In the genomic region with DNA sequence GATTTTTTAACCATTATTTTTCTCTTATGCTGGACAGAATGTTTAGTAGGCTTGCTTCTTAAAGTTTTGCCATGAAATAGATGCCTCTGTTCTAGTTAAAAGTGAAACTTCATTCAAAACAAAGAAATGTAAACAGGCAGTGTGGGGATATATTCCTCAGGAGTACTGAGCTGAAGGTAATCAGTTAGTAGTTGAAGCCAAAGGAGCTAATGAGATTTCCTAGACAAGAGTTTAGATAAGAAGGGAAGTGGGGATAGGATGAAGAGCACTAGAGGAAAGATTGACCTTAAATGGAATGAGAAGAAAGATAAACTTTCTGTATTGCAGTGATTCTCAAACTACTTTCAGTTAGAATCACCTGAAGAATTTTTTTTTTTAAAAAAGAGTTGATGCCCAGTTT, we compare ENCODE assay signal across 16 cellular contexts. TPM values are rescaled to one million over a fixed set of nuclear protein-coding genes. Genes with fewer than 3 reads are reported as not detected.
DNase-seq lines count a peak whose midpoint lies in the region; ATAC-seq and TF ChIP-seq lines count a peak whose summit lies in the region.
"Had no signal": no experiment of that assay in that cellular context is flagged by ENCODE, and none has a peak within 500 bp of the region (broad histone marks: within the 10 kb centered on the region; RNA-seq: fewer than 3 reads in every experiment).

No MANE protein-coding gene starts in this region.

- H3K27me3 Mint-ChIP-seq in activated CD4-positive, alpha-beta T cell treated with anti-CD3 and anti-CD28 coated beads, Interleukin-2, amount 10 ng/mL, durations not matched to agents 7 days and 5 days, result no peaks in the 10 kb centered on the region
- H3K27me3 Mint-ChIP-seq in CD4-positive, alpha-beta memory T cell, result no peaks in the 10 kb centered on the region
- H3K27me3 Mint-ChIP-seq in activated T-helper 1 cell treated with anti-CD3 and anti-CD28 coated beads, Interleukin-12 subunit alpha, Interleukin-12 subunit beta, Interleukin-2, Interleukin-4 antibody, amounts not matched to agents 30 ng/mL and 10 ng/mL and 1 ng/mL, durations not matched to agents 14 hours and 24 hours and 36 hours (ENCODE audit: insufficient read depth), result no peaks in the 10 kb centered on the region
- H3K27me3 Mint-ChIP-seq in memory B cell, result no peaks in the 10 kb centered on the region

- POLR2A ChIA-PET in activated CD4-positive, alpha-beta T cell treated with anti-CD3 and anti-CD28 coated beads, Interleukin-2, amount 10 ng/mL, durations not matched to agents 7 days and 5 days (lab: Charles Lee), result no interaction called here
- POLR2A ChIA-PET in CD4-positive, alpha-beta memory T cell (lab: Charles Lee; ENCODE audit: partially characterized antibody), result interaction anchor here (1.7 kb wide), 1 partner anchor 24 kb away, joined by 6 read pairs; a partner anchor contains a TSS

- no peak for DNase-seq in activated CD4-positive, alpha-beta T cell treated with anti-CD3 and anti-CD28 coated beads, Interleukin-2, amount 10 ng/mL, durations not matched to agents 7 days and 5 days
- no peak for DNase-seq in activated CD4-positive, alpha-beta T cell treated with anti-CD3 and anti-CD28 coated beads, Interleukin-2, amount 50 U/mL, for 48 hours
- no peak for DNase-seq in CD4-positive, alpha-beta memory T cell
- DNase-seq in activated T-helper 1 cell treated with anti-CD3 and anti-CD28 coated beads, Interleukin-12 subunit alpha, Interleukin-12 subunit beta, Interleukin-2, Interleukin-4 antibody, amounts not matched to agents 30 ng/mL and 10 ng/mL and 1 ng/mL, durations not matched to agents 14 hours and 24 hours and 36 hours (ENCODE audit: low spot score), result no peak
- DNase-seq in memory B cell (ENCODE audit: low spot score in 2 of 2), result no peak
- DNase-seq in brain microvascular endothelial cell, result no peak
- DNase-seq: anterior cingulate cortex; effector memory CD4-positive, alpha-beta T cell; HFFc6; NCI-H524; sigmoid colon had no signal

- no peaks in the 10 kb centered on the region for H3K9me3 ChIP-seq in CD4-positive, alpha-beta memory T cell (ENCODE audit: control insufficient read depth in 1 of 2, low read length in 2 of 2)
- H3K9me3 ChIP-seq: sigmoid colon, thoracic aorta had no signal

- no peak for ATAC-seq in memory B cell (ENCODE audit: low read depth)
- ATAC-seq in GM18517 (IDR thresholded peaks at IDR 0.05; ENCODE audit: unreplicated experiment), result no peak
- ATAC-seq in HG03442 (IDR thresholded peaks at IDR 0.05; ENCODE audit: unreplicated experiment), result no peak

- H3K36me3 Mint-ChIP-seq in activated CD4-positive, alpha-beta T cell treated with anti-CD3 and anti-CD28 coated beads, Interleukin-2, amount 10 ng/mL, durations not matched to agents 7 days and 5 days (ENCODE audit: low read depth), result peaks cover 34% of the 10 kb centered on the region
- peaks cover 4 to 34% of the 10 kb centered on the region in 2 donors for H3K36me3 Mint-ChIP-seq in CD4-positive, alpha-beta memory T cell
- peaks cover 18% of the 10 kb centered on the region for H3K36me3 Mint-ChIP-seq in activated T-helper 1 cell treated with anti-CD3 and anti-CD28 coated beads, Interleukin-12 subunit alpha, Interleukin-12 subunit beta, Interleukin-2, Interleukin-4 antibody, amounts not matched to agents 30 ng/mL and 10 ng/mL and 1 ng/mL, durations not matched to agents 14 hours and 24 hours and 36 hours (ENCODE audit: low read depth)
- peaks cover 7% of the 10 kb centered on the region for H3K36me3 Mint-ChIP-seq in memory B cell

- H3K36me3 ChIP-seq in CD4-positive, alpha-beta memory T cell (ENCODE audit: insufficient read depth, low read length), result peaks cover 9% of the 10 kb centered on the region
- peaks cover 4% of the 10 kb centered on the region for H3K36me3 ChIP-seq in brain microvascular endothelial cell (replicated peaks)

- TF ChIP-seq CTCF in brain microvascular endothelial cell (IDR thresholded peaks at IDR 0.05; ENCODE audit: low read depth, low read length, missing control alignments), result no peak

- intact Hi-C loops in CD4-positive, alpha-beta memory T cell (cut with micrococcal nuclease), result loop anchor here (2.0 kb wide), 1 partner anchor 24 kb away; a partner anchor contains a TSS
- intact Hi-C loops in activated T-helper 1 cell treated with anti-CD3 and anti-CD28 coated beads, Interleukin-12 subunit alpha, Interleukin-12 subunit beta, Interleukin-2, Interleukin-4 antibody, amounts not matched to agents 30 ng/mL and 10 ng/mL and 1 ng/mL, durations not matched to agents 14 hours and 24 hours and 36 hours (cut with micrococcal nuclease), result no loop called here

- H3K27ac ChIP-seq in CD4-positive, alpha-beta memory T cell (ENCODE audit: low read depth, low read length), result no peak overlapping the region
- H3K27ac ChIP-seq in brain microvascular endothelial cell, result no peak overlapping the region
- H3K27ac ChIP-seq: RWPE1, sigmoid colon, thoracic aorta had no signal

- peaks cover 81% of the 10 kb centered on the region for H3K4me1 ChIP-seq in CD4-positive, alpha-beta memory T cell (ENCODE audit: insufficient read depth, low read length)

- H3K27me3 ChIP-seq in CD4-positive, alpha-beta memory T cell (ENCODE audit: insufficient read depth, low read length), result no peaks in the 10 kb centered on the region
- H3K27me3 ChIP-seq in brain microvascular endothelial cell (replicated peaks), result no peaks in the 10 kb centered on the region
- H3K27me3 ChIP-seq: sigmoid colon had no signal

- in situ Hi-C loops in brain microvascular endothelial cell (cut with HindIII; ENCODE audit: low pct_ligation_motif_present, low sequenced_read_pairs), result no loop called here

- H3K4me3 Mint-ChIP-seq in activated CD4-positive, alpha-beta T cell treated with anti-CD3 and anti-CD28 coated beads, Interleukin-2, amount 10 ng/mL, durations not matched to agents 7 days and 5 days, result no peak overlapping the region
- peak overlapping the region in 7 of 8 donors; percentile 6 to 79 (median 38) for H3K4me3 Mint-ChIP-seq in CD4-positive, alpha-beta memory T cell
- no peak overlapping the region for H3K4me3 Mint-ChIP-seq in activated T-helper 1 cell treated with anti-CD3 and anti-CD28 coated beads, Interleukin-12 subunit alpha, Interleukin-12 subunit beta, Interleukin-2, Interleukin-4 antibody, amounts not matched to agents 30 ng/mL and 10 ng/mL and 1 ng/mL, durations not matched to agents 14 hours and 24 hours and 36 hours
- no peak overlapping the region for H3K4me3 Mint-ChIP-seq in memory B cell
- H3K4me3 Mint-ChIP-seq: HFFc6, nephron had no signal

- H3K9me3 Mint-ChIP-seq in activated CD4-positive, alpha-beta T cell treated with anti-CD3 and anti-CD28 coated beads, Interleukin-2, amount 10 ng/mL, durations not matched to agents 7 days and 5 days, result no peaks in the 10 kb centered on the region
- H3K9me3 Mint-ChIP-seq in CD4-positive, alpha-beta memory T cell, result no peaks in the 10 kb centered on the region
- no peaks in the 10 kb centered on the region for H3K9me3 Mint-ChIP-seq in activated T-helper 1 cell treated with anti-CD3 and anti-CD28 coated beads, Interleukin-12 subunit alpha, Interleukin-12 subunit beta, Interleukin-2, Interleukin-4 antibody, amounts not matched to agents 30 ng/mL and 10 ng/mL and 1 ng/mL, durations not matched to agents 14 hours and 24 hours and 36 hours
- no peaks in the 10 kb centered on the region for H3K9me3 Mint-ChIP-seq in memory B cell
- H3K9me3 Mint-ChIP-seq: HFFc6, nephron had no signal

- H3K4me1 Mint-ChIP-seq in activated CD4-positive, alpha-beta T cell treated with anti-CD3 and anti-CD28 coated beads, Interleukin-2, amount 10 ng/mL, durations not matched to agents 7 days and 5 days, result peaks cover 72% of the 10 kb centered on the region
- H3K4me1 Mint-ChIP-seq in CD4-positive, alpha-beta memory T cell, result peaks cover 68 to 91% (median 80%) of the 10 kb centered on the region in 4 donors
- H3K4me1 Mint-ChIP-seq in activated T-helper 1 cell treated with anti-CD3 and anti-CD28 coated beads, Interleukin-12 subunit alpha, Interleukin-12 subunit beta, Interleukin-2, Interleukin-4 antibody, amounts not matched to agents 30 ng/mL and 10 ng/mL and 1 ng/mL, durations not matched to agents 14 hours and 24 hours and 36 hours (ENCODE audit: low read depth), result peaks cover 79% of the 10 kb centered on the region
- H3K4me1 Mint-ChIP-seq in memory B cell, result peaks cover 54% of the 10 kb centered on the region

- peak overlapping the region; percentile 62 for H3K27ac Mint-ChIP-seq in activated CD4-positive, alpha-beta T cell treated with anti-CD3 and anti-CD28 coated beads, Interleukin-2, amount 10 ng/mL, durations not matched to agents 7 days and 5 days
- peak overlapping the region in 6 of 7 donors; percentile 6 to 90 (median 69) for H3K27ac Mint-ChIP-seq in CD4-positive, alpha-beta memory T cell
- H3K27ac Mint-ChIP-seq in activated T-helper 1 cell treated with anti-CD3 and anti-CD28 coated beads, Interleukin-12 subunit alpha, Interleukin-12 subunit beta, Interleukin-2, Interleukin-4 antibody, amounts not matched to agents 30 ng/mL and 10 ng/mL and 1 ng/mL, durations not matched to agents 14 hours and 24 hours and 36 hours, result peak overlapping the region; percentile 41
- peak overlapping the region; percentile 86 for H3K27ac Mint-ChIP-seq in memory B cell
- H3K27ac Mint-ChIP-seq: HFFc6 had no signal

- CTCF ChIA-PET in activated CD4-positive, alpha-beta T cell treated with anti-CD3 and anti-CD28 coated beads, Interleukin-2, amount 10 ng/mL, durations not matched to agents 7 days and 5 days (lab: Charles Lee), result interaction anchor here (0.7 to 0.9 kb wide), 3 partner anchors 21 to 203 kb away, joined by 3 read pairs; no protein-coding TSS in a partner anchor
- CTCF ChIA-PET in CD4-positive, alpha-beta memory T cell (lab: Charles Lee; ENCODE audit: partially characterized antibody), result no interaction called here

- H3K4me3 ChIP-seq in CD4-positive, alpha-beta memory T cell (ENCODE audit: low read length in 2 of 2), result no peak overlapping the region
- H3K4me3 ChIP-seq in brain microvascular endothelial cell (ENCODE audit: low read depth, low read length), result no peak overlapping the region
- H3K4me3 ChIP-seq: sigmoid colon, thoracic aorta had no signal

RNA-seq across cellular contexts. Expression of a gene that starts 23.9 kb away (rescaled TPM):
- total RNA-seq in activated CD4-positive, alpha-beta T cell treated with anti-CD3 and anti-CD28 coated beads, Interleukin-2, amount 10 ng/mL, durations not matched to agents 7 days and 5 days, result 100 to 1,000 TPM; 208 to 259 TPM
- 100 to 1,000 TPM; 279 to 298 TPM for total RNA-seq in CD4-positive, alpha-beta memory T cell
- polyA plus RNA-seq in CD4-positive, alpha-beta memory T cell, result 100 to 1,000 TPM in 1 of 2 donors, 10 to 100 TPM in 1; 12.4 to 123 TPM
- 291 and 295 TPM in 2 replicates for total RNA-seq in activated T-helper 1 cell treated with anti-CD3 and anti-CD28 coated beads, Interleukin-12 subunit alpha, Interleukin-12 subunit beta, Interleukin-2, Interleukin-4 antibody, amounts not matched to agents 30 ng/mL and 10 ng/mL and 1 ng/mL, durations not matched to agents 14 hours and 24 hours and 36 hours

Comparison
In these comparisons a context has a peak if more than half of its experiments do, and no peak if none do; other contexts are left out.
1. H3K4me3 Mint-ChIP-seq: peak in CD4-positive, alpha-beta memory T cell (7 of 8); none in activated CD4-positive, alpha-beta T cell treated with anti-CD3 and anti-CD28 coated beads, Interleukin-2, amount 10 ng/mL, durations not matched to agents 7 days and 5 days (single experiment), activated T-helper 1 cell treated with anti-CD3 and anti-CD28 coated beads, Interleukin-12 subunit alpha, Interleukin-12 subunit beta, Interleukin-2, Interleukin-4 antibody, amounts not matched to agents 30 ng/mL and 10 ng/mL and 1 ng/mL, durations not matched to agents 14 hours and 24 hours and 36 hours (single experiment) and memory B cell (single experiment).
2. Peak in every context shown above with its lines, with median percentiles within 50 percentile points of each other: H3K27ac Mint-ChIP-seq.